ENCODE assay signal across 8 cellular contexts in the genomic region with DNA sequence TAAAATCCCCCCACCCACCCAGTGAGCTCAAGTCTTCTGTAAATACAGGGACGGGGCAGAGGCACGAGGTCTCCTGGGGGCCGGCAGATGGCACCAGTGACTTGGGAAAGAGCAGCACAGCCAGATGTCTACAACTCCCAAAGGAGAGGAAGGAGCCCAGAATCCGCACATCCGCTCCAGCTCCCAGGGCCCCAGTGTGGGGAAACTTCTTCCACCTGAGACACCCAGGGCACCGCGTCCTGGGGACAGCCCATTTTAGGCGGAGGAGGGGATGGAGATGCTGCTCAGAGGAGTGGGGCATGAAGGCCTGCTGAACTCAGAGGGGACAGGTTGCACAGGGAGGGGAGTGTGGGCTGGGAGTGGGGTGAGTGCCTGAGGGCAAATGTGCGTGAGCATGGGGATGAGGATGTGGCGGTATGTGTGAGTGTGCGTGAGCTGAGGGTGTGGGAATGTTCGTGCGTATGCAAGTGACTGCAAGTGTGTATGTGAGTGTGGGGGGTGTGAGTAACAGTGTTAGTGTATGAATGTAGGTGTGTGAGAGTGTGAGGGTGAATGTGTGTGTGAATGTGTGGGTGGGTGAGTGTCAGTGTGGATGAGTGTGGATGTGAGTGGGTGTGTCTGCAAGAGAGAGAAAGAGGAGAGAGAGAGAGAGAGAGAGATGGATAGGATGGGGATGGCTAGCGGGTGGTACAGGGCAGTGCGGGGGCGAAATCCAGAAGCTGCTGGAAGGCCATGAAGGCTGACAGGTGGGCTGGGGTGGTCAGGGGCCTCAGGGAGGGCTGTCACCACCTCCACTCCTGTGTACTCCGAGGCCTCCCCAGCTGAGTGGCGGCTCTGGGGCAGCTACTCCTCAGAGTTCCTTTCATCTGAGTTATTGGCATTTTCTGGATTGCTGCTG.
DNase-seq lines count a peak whose midpoint lies in the region; ATAC-seq and TF ChIP-seq lines count a peak whose summit lies in the region.

No MANE protein-coding gene starts in this region.

- H3K4me1 ChIP-seq in DND-41 (ENCODE audit: insufficient read depth, low read length) = no peaks in the 10 kb centered on the region
- no peaks in the 10 kb centered on the region for H3K4me1 ChIP-seq in smooth muscle cell (ENCODE audit: low read depth)

- no peak overlapping the region for H3K9ac ChIP-seq in DND-41 (ENCODE audit: low read depth, low read length)
- H3K9ac ChIP-seq in SK-N-MC (ENCODE audit: insufficient read length) = no peak overlapping the region
- no peak overlapping the region for H3K9ac ChIP-seq in smooth muscle cell (ENCODE audit: low read depth)

- peaks cover 15% of the 10 kb centered on the region for H3K27me3 ChIP-seq in DND-41 (ENCODE audit: insufficient read depth, low read length, poor library complexity)
- no peaks in the 10 kb centered on the region for H3K27me3 ChIP-seq in smooth muscle cell (ENCODE audit: low read depth)

- no peaks in the 10 kb centered on the region for H3F3A ChIP-seq in smooth muscle cell (ENCODE audit: low read depth)

- no peak overlapping the region for H2AFZ ChIP-seq in DND-41 (ENCODE audit: low read depth, low read length)
- H2AFZ ChIP-seq in smooth muscle cell (ENCODE audit: low read depth) = no peak overlapping the region

- H3K9me3 ChIP-seq in DND-41 (ENCODE audit: insufficient read depth, low read length, severe bottlenecking) (no peaks in the 10 kb centered on the region), SK-N-MC (ENCODE audit: low read depth, low read length) (no peaks in the 10 kb centered on the region), smooth muscle cell (replicated peaks; ENCODE audit: low read depth) (no peaks in the 10 kb centered on the region)

- H3K36me3 ChIP-seq in DND-41 (ENCODE audit: insufficient read depth, low read length) (no peaks in the 10 kb centered on the region), SK-N-MC (ENCODE audit: insufficient read depth, low read length) (no peaks in the 10 kb centered on the region), smooth muscle cell (ENCODE audit: low read depth) (no peaks in the 10 kb centered on the region)

- H3K79me2 ChIP-seq in DND-41 (ENCODE audit: insufficient read depth, low read length) = no peaks in the 10 kb centered on the region
- H3K79me2 ChIP-seq in smooth muscle cell (ENCODE audit: low read depth) = no peaks in the 10 kb centered on the region

- peak; percentile 43 for DNase-seq in DND-41
- peak; percentile 66 for DNase-seq in HuH-7 (ENCODE audit: low spot score)
- DNase-seq in SK-N-MC (ENCODE audit: low read depth, low spot score) = peak; percentile 52
- DNase-seq in globus pallidus (ENCODE audit: low spot score) = peak; percentile 53
- no peak for DNase-seq in smooth muscle cell (lab: John Stamatoyannopoulos, UW; ENCODE audit: unreplicated experiment)
- no peak for DNase-seq in germinal center (ENCODE audit: low spot score)
- no peak for DNase-seq in COLO829 (ENCODE audit: low spot score)

- H4K20me1 ChIP-seq in DND-41 (ENCODE audit: insufficient read depth, low read length) = no peaks in the 10 kb centered on the region
- no peaks in the 10 kb centered on the region for H4K20me1 ChIP-seq in smooth muscle cell (ENCODE audit: low read depth)

- H3K4me3 ChIP-seq in DND-41 (ENCODE audit: low read depth in 1 of 2, low read length in 2 of 2) (no peak overlapping the region), SK-N-MC (0 out of 2 replicates have a peak overlapping the region, but pooled peaks have one; percentile 29), smooth muscle cell (no peak overlapping the region)

- H3K4me2 ChIP-seq in DND-41 (ENCODE audit: insufficient read depth, low read length) (no peak overlapping the region), smooth muscle cell (no peak overlapping the region)

- peak; percentile 72; the same call in 2 of the 3 replicates for ATAC-seq in DND-41 (ENCODE audit: insufficient read depth, low read depth)
- no peak for ATAC-seq in GM21619 (IDR thresholded peaks at IDR 0.05; ENCODE audit: unreplicated experiment)

- 48% methylated on average over 15 of the region's 18 CpGs for WGBS in smooth muscle cell (ENCODE audit: low lambda C conversion rate)

- H3K27ac ChIP-seq in DND-41 (ENCODE audit: low read length) (no peak overlapping the region), SK-N-MC (no peak overlapping the region), smooth muscle cell (ENCODE audit: low read depth) (no peak overlapping the region)

- TF ChIP-seq CTCF in DND-41 (IDR thresholded peaks at IDR 0.05; ENCODE audit: borderline replicate concordance, extremely low read depth, low read length, poor library complexity, severe bottlenecking) (peak; percentile 58), smooth muscle cell (IDR thresholded peaks at IDR 0.05; ENCODE audit: borderline replicate concordance, insufficient read depth, poor library complexity, severe bottlenecking) (peak; percentile 64)

Comparison
In these comparisons a context has a peak if more than half of its experiments do, and no peak if none do; other contexts are left out.
1. DNase-seq: peak in DND-41 (single experiment), HuH-7 (single experiment), SK-N-MC (single experiment) and globus pallidus (single experiment); none in smooth muscle cell (single experiment), germinal center (single experiment) and COLO829 (single experiment).